35 cellular contexts compared by ENCODE assay signal in genomic region chr4:111215755-111216154, GRCh38.
"Had no signal": no experiment of that assay in that cellular context is flagged by ENCODE, and none has a peak within 500 bp of the region (broad histone marks: within the 10 kb centered on the region; RNA-seq: fewer than 3 reads in every experiment).

No MANE protein-coding gene starts in this region.

- H3K4me3 ChIP-seq: MG63 had no signal

- DNase-seq: Karpas-422, Kasumi-1, MG63, MM.1S, MV-4-11, NCI-H1048, NCI-H1092, NCI-H1092 treated with DMSO at 0.1 percent for 48 hours, NCI-H1105, NCI-H1105 treated with DMSO at 0.1 percent for 48 hours, NCI-H1417, NCI-H1417 treated with DMSO at 0.1 percent for 48 hours, NCI-H1436, NCI-H1436 treated with DMSO at 0.1 percent for 48 hours, NCI-H146, NCI-H1694, NCI-H1694 treated with DMSO at 0.1 percent for 48 hours, NCI-H187, NCI-H187 treated with DMSO at 0.1 percent for 48 hours, NCI-H1930, NCI-H2029, NCI-H2029 treated with DMSO at 0.1 percent for 48 hours, NCI-H2081, NCI-H2081 treated with DMSO at 0.1 percent for 48 hours, NCI-H2107, NCI-H2171, NCI-H2171 treated with DMSO at 0.1 percent for 48 hours, NCI-H2227 treated with DMSO at 0.1 percent for 48 hours, NCI-H226, NCI-H345, NCI-H446, NCI-H446 treated with DMSO at 0.1 percent for 48 hours, NCI-H510A, NCI-H510A treated with DMSO at 0.1 percent for 48 hours, NCI-H524 had no signal

- H3K9me3 ChIP-seq: MG63 had no signal

- H3K27me3 ChIP-seq: MG63 had no signal

- H3K36me3 ChIP-seq: MG63 had no signal
